19 cellular contexts compared by ENCODE assay signal in genomic region chr11:120514541-120515121, GRCh38. TPM values are rescaled to one million over a fixed set of nuclear protein-coding genes. Genes with fewer than 3 reads are reported as not detected.
"Had no signal": no experiment of that assay in that cellular context is flagged by ENCODE, and none has a peak within 500 bp of the region (broad histone marks: within the 10 kb centered on the region; RNA-seq: fewer than 3 reads in every experiment).

No MANE protein-coding gene starts in this region.

- H2AFZ ChIP-seq: parathyroid adenoma had no signal

- H3K36me3 ChIP-seq: neutrophil, tibial artery, uterus had no signal

- H3K4me3 ChIP-seq: tibial artery, uterus had no signal

- H3K36me3 Mint-ChIP-seq: activated naive CD4-positive, alpha-beta T cell treated with anti-CD3 and anti-CD28 coated beads, Interleukin-2, amount 50 U/mL, for 24 hours had no signal

- H3K9me3 Mint-ChIP-seq: activated naive CD4-positive, alpha-beta T cell treated with anti-CD3 and anti-CD28 coated beads, Interleukin-2, amount 50 U/mL, for 24 hours had no signal

- FAIRE-seq: colon had no signal

- H3K4me1 Mint-ChIP-seq: activated naive CD4-positive, alpha-beta T cell treated with anti-CD3 and anti-CD28 coated beads, Interleukin-2, amount 50 U/mL, for 24 hours had no signal

- H3K27ac ChIP-seq: neutrophil, parathyroid adenoma, tibial artery, uterus had no signal

- H3K9me3 ChIP-seq: neutrophil, tibial artery, uterus had no signal

- ATAC-seq: activated CD8-positive, alpha-beta T cell treated with anti-CD3 and anti-CD28 coated beads, Interleukin-2, amount 10 ng/mL, durations not matched to agents 7 days and 5 days had no signal

- H3K27ac Mint-ChIP-seq: activated CD8-positive, alpha-beta T cell treated with anti-CD3 and anti-CD28 coated beads, Interleukin-2, amount 10 ng/mL, durations not matched to agents 7 days and 5 days; activated naive CD4-positive, alpha-beta T cell treated with anti-CD3 and anti-CD28 coated beads, Interleukin-2, amount 50 U/mL, for 24 hours had no signal

- H3K79me2 ChIP-seq: parathyroid adenoma had no signal

- DNase-seq: activated CD4-positive, alpha-beta T cell treated with anti-CD3 and anti-CD28 coated beads for 48 hours; activated CD4-positive, CD25-positive, alpha-beta regulatory T cell; activated CD8-positive, alpha-beta T cell treated with anti-CD3 and anti-CD28 coated beads, Interleukin-2, amount 10 ng/mL, durations not matched to agents 7 days and 5 days; activated gamma-delta T cell; activated T-cell treated with anti-CD3 and anti-CD28 coated beads, Interleukin-2, amount 50 U/mL, for 48 hours; erythroblast; islet precursor cell; stimulated activated CD4-positive, alpha-beta T cell treated with anti-CD3 and anti-CD28 coated beads, Interleukin-12 subunit alpha, Interleukin-12 subunit beta, amount 100 ng/mL, for 4 hours; stimulated activated CD4-positive, alpha-beta T cell treated with anti-CD3 and anti-CD28 coated beads, Interleukin-1b, Interleukin-23, amount 100 ng/mL, for 48 hours; stimulated activated CD8-positive, alpha-beta memory T cell treated with anti-CD3 and anti-CD28 coated beads, Interleukin-4, amount 100 ng/mL, for 48 hours; stimulated activated naive CD4-positive, alpha-beta T cell treated with Interleukin-2 at 50 U/mL for 16 hours; T-helper 1 cell; T1000 had no signal

- H3K27me3 ChIP-seq: uterus had no signal

- H3K4me1 ChIP-seq: parathyroid adenoma, uterus had no signal

- H3K4me3 Mint-ChIP-seq: activated CD8-positive, alpha-beta T cell treated with anti-CD3 and anti-CD28 coated beads, Interleukin-2, amount 10 ng/mL, durations not matched to agents 7 days and 5 days; activated naive CD4-positive, alpha-beta T cell treated with anti-CD3 and anti-CD28 coated beads, Interleukin-2, amount 50 U/mL, for 24 hours had no signal

- H3K9ac ChIP-seq: parathyroid adenoma had no signal

RNA-seq across cellular contexts. Expression of gene GRIK4, which starts 3.1 kb away (rescaled TPM):
- total RNA-seq: activated CD8-positive, alpha-beta T cell treated with anti-CD3 and anti-CD28 coated beads, Interleukin-2, amount 10 ng/mL, durations not matched to agents 7 days and 5 days had no signal
